ENCODE assay signal across 1 cellular context in the genomic region with DNA sequence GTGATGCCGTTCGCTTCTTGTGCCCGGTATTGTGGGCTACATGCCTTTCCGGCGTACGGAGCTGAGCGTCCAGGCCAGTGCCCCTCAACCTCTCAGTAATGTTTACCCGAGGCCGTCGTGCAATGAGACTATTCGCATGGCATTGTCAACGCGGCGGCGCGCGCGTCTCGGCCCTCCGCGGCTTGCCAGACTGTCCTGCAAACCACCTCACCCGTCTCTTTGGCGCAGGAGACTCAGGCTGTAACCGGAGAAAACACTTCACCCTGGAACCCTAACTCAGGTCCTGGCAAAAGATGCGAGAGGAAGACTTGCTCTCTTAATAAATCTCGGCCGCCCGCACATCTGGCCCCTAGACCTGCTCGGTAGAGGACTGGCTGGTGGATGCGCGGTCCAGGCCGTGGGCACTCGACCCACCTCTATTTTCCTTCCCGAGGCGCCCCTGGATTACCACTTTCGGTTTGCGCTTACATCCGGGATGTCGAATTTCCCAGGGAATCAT.
TF ChIP-seq lines count a peak whose summit lies in the region.

No MANE protein-coding gene starts in this region.

TF ChIP-seq in IMR-90, 13 proteins besides CTCF, POLR2A, EP300 and RAD21 (continued from another document):
- TF ChIP-seq, protein P1, sequence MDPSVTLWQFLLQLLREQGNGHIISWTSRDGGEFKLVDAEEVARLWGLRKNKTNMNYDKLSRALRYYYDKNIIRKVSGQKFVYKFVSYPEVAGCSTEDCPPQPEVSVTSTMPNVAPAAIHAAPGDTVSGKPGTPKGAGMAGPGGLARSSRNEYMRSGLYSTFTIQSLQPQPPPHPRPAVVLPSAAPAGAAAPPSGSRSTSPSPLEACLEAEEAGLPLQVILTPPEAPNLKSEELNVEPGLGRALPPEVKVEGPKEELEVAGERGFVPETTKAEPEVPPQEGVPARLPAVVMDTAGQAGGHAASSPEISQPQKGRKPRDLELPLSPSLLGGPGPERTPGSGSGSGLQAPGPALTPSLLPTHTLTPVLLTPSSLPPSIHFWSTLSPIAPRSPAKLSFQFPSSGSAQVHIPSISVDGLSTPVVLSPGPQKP (IDR thresholded peaks at IDR 0.05; ENCODE audit: borderline replicate concordance, low read depth, low read length): no peak
- no peak for TF ChIP-seq CHD1 (IDR thresholded peaks at IDR 0.05; ENCODE audit: low read depth, low read length)
- TF ChIP-seq MAZ (IDR thresholded peaks at IDR 0.05; ENCODE audit: borderline replicate concordance, low read depth, low read length): no peak
